12 cellular contexts compared by ENCODE assay signal in the genomic region with DNA sequence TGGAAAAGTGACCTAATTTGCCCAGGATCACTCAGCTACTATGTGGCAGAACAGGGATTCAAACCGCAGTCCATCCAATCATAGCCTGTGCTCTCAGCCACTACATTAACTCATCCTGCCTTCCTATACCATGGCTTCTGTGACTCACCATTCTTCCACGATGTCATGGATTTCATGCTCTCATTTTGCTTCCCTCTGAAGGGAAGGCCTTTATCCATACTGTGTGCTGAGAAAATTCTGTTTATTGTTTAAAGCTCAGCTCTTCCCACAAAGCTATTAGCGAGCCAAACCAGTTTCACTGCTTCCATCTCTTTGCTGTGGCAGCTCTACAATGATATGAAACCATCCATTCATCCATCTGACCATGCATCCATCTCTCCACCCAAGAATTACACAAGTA.
"Had no signal": no experiment of that assay in that cellular context is flagged by ENCODE, and none has a peak within 500 bp of the region (broad histone marks: within the 10 kb centered on the region; RNA-seq: fewer than 3 reads in every experiment).

No MANE protein-coding gene starts in this region.

- ATAC-seq: left lobe of liver, T-helper 17 cell had no signal

- H3K9me3 ChIP-seq: upper lobe of left lung had no signal

- H3K36me3 ChIP-seq: upper lobe of left lung had no signal

- H3K4me1 ChIP-seq: upper lobe of left lung had no signal

- H3K27ac ChIP-seq: upper lobe of left lung had no signal

- H3K4me3 ChIP-seq: upper lobe of left lung had no signal

- H3K27me3 ChIP-seq: upper lobe of left lung had no signal

- DNase-seq: activated B cell treated with CpG ODN at 0.5 μM for 24 hours; activated CD4-positive, alpha-beta T cell treated with anti-CD3 and anti-CD28 coated beads, Interleukin-2, amount 50 U/mL, for 1 hour; activated T-cell treated with anti-CD3 and anti-CD28 coated beads for 4 hours; amniotic stem cell; immature natural killer cell; mesendoderm; occipital lobe; stimulated activated CD4-positive, alpha-beta T cell treated with anti-CD3 and anti-CD28 coated beads, Interleukin-4, amount 100 ng/mL, for 1 hour; stimulated activated CD8-positive, alpha-beta memory T cell treated with anti-CD3 and anti-CD28 coated beads, Interleukin-4, amount 100 ng/mL, for 48 hours; T-helper 17 cell; upper lobe of left lung had no signal
